ENCODE assay signal across 19 cellular contexts in the genomic region with DNA sequence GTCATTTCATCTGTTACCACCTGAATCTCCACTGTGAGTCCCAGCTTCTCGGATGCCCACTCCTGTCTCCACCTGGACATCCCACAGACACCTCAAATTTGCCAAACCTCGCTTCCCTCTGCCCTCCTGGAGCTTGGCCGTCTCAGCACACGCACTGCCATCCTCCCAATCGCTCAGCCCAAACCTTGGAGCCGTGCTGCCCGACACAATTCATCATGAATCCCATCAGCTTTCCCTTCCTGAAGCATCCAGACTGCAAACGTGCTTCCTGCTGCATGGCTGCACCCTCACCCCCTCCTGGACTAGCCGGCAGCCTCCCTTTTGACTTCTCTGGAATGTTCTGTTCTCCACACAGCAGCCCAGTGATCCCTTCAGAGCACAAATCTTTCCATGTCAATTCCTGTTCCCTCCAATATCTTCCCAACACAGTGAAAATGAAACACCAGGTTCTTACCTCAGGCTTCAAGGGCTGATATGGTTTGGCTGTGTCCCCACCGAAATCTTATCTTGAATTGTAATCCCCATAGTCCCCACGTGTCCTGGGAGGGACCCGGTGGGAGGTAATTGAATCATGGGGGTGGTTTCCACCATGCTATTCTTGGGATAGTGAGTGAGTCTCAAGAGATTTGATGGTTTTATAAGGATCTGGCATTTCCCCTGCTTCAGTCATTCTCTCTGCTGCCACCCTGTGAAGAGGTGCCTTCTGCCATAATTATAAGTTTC. TPM values are rescaled to one million over a fixed set of nuclear protein-coding genes. Genes with fewer than 3 reads are reported as not detected.
DNase-seq lines count a peak whose midpoint lies in the region; ATAC-seq and TF ChIP-seq lines count a peak whose summit lies in the region.
"Had no signal": no experiment of that assay in that cellular context is flagged by ENCODE, and none has a peak within 500 bp of the region (broad histone marks: within the 10 kb centered on the region; RNA-seq: fewer than 3 reads in every experiment).

No MANE protein-coding gene starts in this region.

- H3K9me3 ChIP-seq in IMR-90 (ENCODE audit: control insufficient read depth, insufficient read depth, low read length), result no peaks in the 10 kb centered on the region
- H3K9me3 ChIP-seq in neuronal stem cell (replicated peaks in 1 of 2; ENCODE audit: control insufficient read depth in 2 of 2, insufficient read depth in 1 of 2, low read depth in 1 of 2, low read length in 2 of 2), result peaks cover 0 to 3% of the 10 kb centered on the region in 2 donors
- no peaks in the 10 kb centered on the region for H3K9me3 ChIP-seq in HAP-1
- H3K9me3 ChIP-seq: psoas muscle had no signal

- no peak for ATAC-seq in IMR-90 (ENCODE audit: low read depth)
- ATAC-seq in HG02970 (IDR thresholded peaks at IDR 0.05; ENCODE audit: low FRiP score, unreplicated experiment), result no peak
- ATAC-seq: esophagus mucosa, left cardiac atrium, psoas muscle had no signal

- BruUV-seq in IMR-90 (replicated peaks; lab: Mats Ljungman, UMichigan), result no TSS peak

- H3K27ac Mint-ChIP-seq in activated T-helper 1 cell treated with anti-CD3 and anti-CD28 coated beads, Interleukin-12 subunit alpha, Interleukin-12 subunit beta, Interleukin-2, Interleukin-4 antibody, amounts not matched to agents 30 ng/mL and 10 ng/mL and 1 ng/mL, durations not matched to agents 14 hours and 24 hours and 36 hours, result peak overlapping the region; percentile 5

- no peak for TF ChIP-seq POLR2A in IMR-90 (IDR thresholded peaks at IDR 0.05; ENCODE audit: low read depth, low read length)

- no peak overlapping the region for H3K4me2 ChIP-seq in IMR-90 (ENCODE audit: low read depth, low read length)
- no peak overlapping the region for H3K4me2 ChIP-seq in neuronal stem cell (ENCODE audit: insufficient read depth, low read length, poor library complexity, severe bottlenecking)
- H3K4me2 ChIP-seq: smooth muscle cell had no signal

- DNase-seq in IMR-90 (no peak), neuronal stem cell (ENCODE audit: low spot score) (no peak), HAP-1 (ENCODE audit: low spot score in 2 of 2) (no peak), DMS 273 (lab: John Stamatoyannopoulos, UW; ENCODE audit: unreplicated experiment) (no peak)
- no peak for DNase-seq in activated T-helper 1 cell treated with anti-CD3 and anti-CD28 coated beads, Interleukin-12 subunit alpha, Interleukin-12 subunit beta, Interleukin-2, Interleukin-4 antibody, amounts not matched to agents 30 ng/mL and 10 ng/mL and 1 ng/mL, durations not matched to agents 14 hours and 24 hours and 36 hours (ENCODE audit: low spot score)
- DNase-seq: activated CD4-positive, alpha-beta T cell treated with anti-CD3 and anti-CD28 coated beads for 4 hours; amygdala; left cardiac atrium; NCI-H2081 treated with DMSO at 0.1 percent for 48 hours; NCI-H524 treated with DMSO at 0.1 percent for 48 hours; psoas muscle; stimulated activated CD4-positive, alpha-beta T cell treated with anti-CD3 and anti-CD28 coated beads, Interleukin-4, amount 100 ng/mL, for 24 hours had no signal

- no peak overlapping the region for H2BK12ac ChIP-seq in neuronal stem cell (ENCODE audit: low read length)

- H4K5ac ChIP-seq in IMR-90 (ENCODE audit: low read depth, low read length), result no peak overlapping the region

- no peaks in the 10 kb centered on the region for H3K27me3 ChIP-seq in IMR-90 (ENCODE audit: control insufficient read depth, insufficient read depth, low read length)
- peaks cover 0 to 33% (median 13%) of the 10 kb centered on the region in 3 experiments for H3K27me3 ChIP-seq in neuronal stem cell (ENCODE audit: control insufficient read depth in 3 of 3, insufficient read depth in 3 of 3, low read depth in 1 of 3, low read length in 3 of 3)
- H3K27me3 ChIP-seq in HAP-1 (ENCODE audit: low read depth), result peaks cover 3% of the 10 kb centered on the region

- H4K8ac ChIP-seq in IMR-90 (ENCODE audit: low read depth in 2 of 2, low read length in 2 of 2) (peak overlapping the region in 1 of 2 experiments; percentile 40; a peak in 1 of 4 replicates), neuronal stem cell (ENCODE audit: low read depth, low read length) (peak overlapping the region; percentile 65)

- peaks cover 29% of the 10 kb centered on the region for H3K4me1 Mint-ChIP-seq in activated T-helper 1 cell treated with anti-CD3 and anti-CD28 coated beads, Interleukin-12 subunit alpha, Interleukin-12 subunit beta, Interleukin-2, Interleukin-4 antibody, amounts not matched to agents 30 ng/mL and 10 ng/mL and 1 ng/mL, durations not matched to agents 14 hours and 24 hours and 36 hours (ENCODE audit: low read depth)

- H3K27ac ChIP-seq in IMR-90 (ENCODE audit: insufficient read depth, low read length) (no peak overlapping the region), neuronal stem cell (replicated peaks; ENCODE audit: low read length) (no peak overlapping the region)
- H3K27ac ChIP-seq: cardiac muscle cell, psoas muscle had no signal

- H4K91ac ChIP-seq in IMR-90 (ENCODE audit: insufficient read depth, low read depth, low read length) (no peak overlapping the region), neuronal stem cell (ENCODE audit: low read depth, low read length, poor library complexity) (no peak overlapping the region)

- H3K4me1 ChIP-seq in IMR-90 (ENCODE audit: control insufficient read depth, insufficient read depth, low read length) (peaks cover 7% of the 10 kb centered on the region), neuronal stem cell (ENCODE audit: control insufficient read depth in 2 of 2, insufficient read depth in 1 of 2, low read depth in 1 of 2, low read length in 2 of 2) (peaks cover 21 to 31% of the 10 kb centered on the region in 2 donors), HAP-1 (peaks cover 20% of the 10 kb centered on the region)

- no peaks in the 10 kb centered on the region for H4K20me1 ChIP-seq in IMR-90 (ENCODE audit: insufficient read depth, low read length)

- peaks cover 20% of the 10 kb centered on the region for H3K27me3 Mint-ChIP-seq in activated T-helper 1 cell treated with anti-CD3 and anti-CD28 coated beads, Interleukin-12 subunit alpha, Interleukin-12 subunit beta, Interleukin-2, Interleukin-4 antibody, amounts not matched to agents 30 ng/mL and 10 ng/mL and 1 ng/mL, durations not matched to agents 14 hours and 24 hours and 36 hours (ENCODE audit: insufficient read depth)

- H2BK5ac ChIP-seq in IMR-90 (ENCODE audit: low read depth, low read length, poor library complexity, severe bottlenecking) (no peak overlapping the region), neuronal stem cell (ENCODE audit: low read length) (no peak overlapping the region)

- intact Hi-C loops in IMR-90 (cut with micrococcal nuclease), result no loop called here
- intact Hi-C loops in activated T-helper 1 cell treated with anti-CD3 and anti-CD28 coated beads, Interleukin-12 subunit alpha, Interleukin-12 subunit beta, Interleukin-2, Interleukin-4 antibody, amounts not matched to agents 30 ng/mL and 10 ng/mL and 1 ng/mL, durations not matched to agents 14 hours and 24 hours and 36 hours (cut with micrococcal nuclease), result no loop called here

- H3K4ac ChIP-seq in IMR-90 (ENCODE audit: low read depth, low read length) (peak overlapping the region; percentile 33; the same call in 1 of the 2 replicates), neuronal stem cell (ENCODE audit: low read length) (peak overlapping the region; percentile 93)

- no peak for TF ChIP-seq CTCF in IMR-90 (conservative IDR thresholded peaks at IDR 0.05; ENCODE audit: low read depth, low read length)

- no peak overlapping the region for H3K23ac ChIP-seq in IMR-90 (ENCODE audit: low read depth, low read length)
- peak overlapping the region; percentile 80 for H3K23ac ChIP-seq in neuronal stem cell (ENCODE audit: low read depth, low read length, poor library complexity)

- H3K79me1 ChIP-seq in IMR-90 (ENCODE audit: low read depth in 1 of 2, low read length in 2 of 2) (no peaks in the 10 kb centered on the region), neuronal stem cell (ENCODE audit: low read depth, low read length) (no peaks in the 10 kb centered on the region)

- WGBS in IMR-90 (ENCODE audit: extremely low coverage in 2 of 2, insufficient read length in 1 of 2), 2 experiments, result 69% methylated on average over 7 of the region's 12 CpGs; no CpG with 5 or more reads in 1 of the 2 experiments
- WGBS in neuronal stem cell (ENCODE audit: extremely low coverage in 2 of 2, insufficient read length in 2 of 2, insufficient replicate concordance in 1 of 2), 2 donors, result no CpG with 5 or more reads among the region's 12 CpGs

- TF ChIP-seq RAD21 in IMR-90 (IDR thresholded peaks at IDR 0.05; ENCODE audit: low read length), result no peak

- no peak overlapping the region for H2BK120ac ChIP-seq in IMR-90 (ENCODE audit: low read depth, low read length)
- H2BK120ac ChIP-seq in neuronal stem cell (ENCODE audit: low read depth, low read length), result no peak overlapping the region

- dilution Hi-C loops in IMR-90 (cut with HindIII; ENCODE audit: low sequenced_read_pairs, unreplicated experiment), result no loop called here

- H2AK5ac ChIP-seq in IMR-90 (ENCODE audit: low read depth, low read length) (no peak overlapping the region), neuronal stem cell (ENCODE audit: low read depth, low read length) (peak overlapping the region; percentile 88)

- H3K4me3 ChIP-seq in IMR-90 (ENCODE audit: insufficient read depth, low read depth, low read length) (no peak overlapping the region), neuronal stem cell (ENCODE audit: low read length in 2 of 2) (no peak overlapping the region), HAP-1 (no peak overlapping the region)
- H3K4me3 ChIP-seq: cardiac muscle cell, psoas muscle, smooth muscle cell had no signal

- H3K9ac ChIP-seq in IMR-90 (ENCODE audit: low read depth, low read length) (no peak overlapping the region), neuronal stem cell (ENCODE audit: low read depth, low read length, poor library complexity) (no peak overlapping the region)

- H2BK15ac ChIP-seq in IMR-90 (ENCODE audit: low read depth, low read length) (no peak overlapping the region), neuronal stem cell (ENCODE audit: low read length) (no peak overlapping the region)

- in situ Hi-C loops in IMR-90 (cut with MboI; ENCODE audit: low sequenced_read_pairs), result no loop called here
- in situ Hi-C loops in HAP-1 (cut with MboI; ENCODE audit: low sequenced_read_pairs), result no loop called here

- H3K36me3 Mint-ChIP-seq in activated T-helper 1 cell treated with anti-CD3 and anti-CD28 coated beads, Interleukin-12 subunit alpha, Interleukin-12 subunit beta, Interleukin-2, Interleukin-4 antibody, amounts not matched to agents 30 ng/mL and 10 ng/mL and 1 ng/mL, durations not matched to agents 14 hours and 24 hours and 36 hours (ENCODE audit: low read depth), result peaks cover 3% of the 10 kb centered on the region

- no peak overlapping the region for H3K56ac ChIP-seq in IMR-90 (ENCODE audit: extremely low read depth, insufficient read depth, low read length)

- H2BK20ac ChIP-seq in IMR-90 (ENCODE audit: low read depth, low read length), result no peak overlapping the region

- H3K36me3 ChIP-seq in IMR-90 (ENCODE audit: control insufficient read depth, insufficient read depth, low read length), result no peaks in the 10 kb centered on the region
- H3K36me3 ChIP-seq in neuronal stem cell (replicated peaks in 1 of 2; ENCODE audit: control insufficient read depth in 2 of 2, insufficient read depth in 2 of 2, low read length in 2 of 2), result no peaks in the 10 kb centered on the region
- H3K36me3 ChIP-seq in HAP-1 (replicated peaks), result no peaks in the 10 kb centered on the region; the same call in 1 of the 2 replicates
- H3K36me3 ChIP-seq: cardiac muscle cell had no signal

- H3K14ac ChIP-seq in IMR-90 (replicated peaks; ENCODE audit: low read depth, low read length) (no peak overlapping the region), neuronal stem cell (ENCODE audit: low read length) (no peak overlapping the region)

- peaks cover 29% of the 10 kb centered on the region for H3K9me3 Mint-ChIP-seq in activated T-helper 1 cell treated with anti-CD3 and anti-CD28 coated beads, Interleukin-12 subunit alpha, Interleukin-12 subunit beta, Interleukin-2, Interleukin-4 antibody, amounts not matched to agents 30 ng/mL and 10 ng/mL and 1 ng/mL, durations not matched to agents 14 hours and 24 hours and 36 hours
- H3K9me3 Mint-ChIP-seq: nephron had no signal

- peaks cover 5% of the 10 kb centered on the region; the same call in 1 of the 2 replicates for H3K9me1 ChIP-seq in IMR-90 (ENCODE audit: insufficient read depth, low read length)

- no peak overlapping the region for H3K4me3 Mint-ChIP-seq in activated T-helper 1 cell treated with anti-CD3 and anti-CD28 coated beads, Interleukin-12 subunit alpha, Interleukin-12 subunit beta, Interleukin-2, Interleukin-4 antibody, amounts not matched to agents 30 ng/mL and 10 ng/mL and 1 ng/mL, durations not matched to agents 14 hours and 24 hours and 36 hours
- H3K4me3 Mint-ChIP-seq: nephron had no signal

- no peak overlapping the region for H2AK9ac ChIP-seq in IMR-90 (replicated peaks; ENCODE audit: low read depth, low read length, poor library complexity)

- CTCF ChIA-PET in IMR-90 (lab: Yijun Ruan, JAX), result no interaction called here

- H2AFZ ChIP-seq in IMR-90 (replicated peaks; ENCODE audit: low read length, poor library complexity) (peak overlapping the region; percentile 69), neuronal stem cell (ENCODE audit: low read length) (no peak overlapping the region)

- H3K18ac ChIP-seq in IMR-90 (ENCODE audit: low read depth, low read length) (no peak overlapping the region), neuronal stem cell (ENCODE audit: low read length) (peak overlapping the region; percentile 87)

- POLR2A ChIA-PET in IMR-90 (lab: Charles Lee; ENCODE audit: unreplicated experiment), result no interaction called here

RNA-seq across cellular contexts. Expression of gene PROZ, which starts 1.1 kb away (rescaled TPM):
- total RNA-seq in IMR-90 (2012; rRNA removed), result not detected in 2 replicates
- polyA plus RNA-seq in IMR-90 (2012; rRNA removed), result not detected in 2 replicates
- polyA plus RNA-seq in IMR-90 (2012; cell fraction: cytosol; rRNA removed), result not detected in 2 replicates
- not detected in 2 replicates for polyA plus RNA-seq in IMR-90 (2012; cell fraction: nucleus; rRNA removed; ENCODE audit: low replicate concordance)
- not detected in 2 replicates for total RNA-seq in activated T-helper 1 cell treated with anti-CD3 and anti-CD28 coated beads, Interleukin-12 subunit alpha, Interleukin-12 subunit beta, Interleukin-2, Interleukin-4 antibody, amounts not matched to agents 30 ng/mL and 10 ng/mL and 1 ng/mL, durations not matched to agents 14 hours and 24 hours and 36 hours
- polyA plus RNA-seq in neuronal stem cell (2013, experiment 1 of 2), result 0.13 TPM
- 0.06 TPM for polyA plus RNA-seq in neuronal stem cell (2013, experiment 2 of 2)
- total RNA-seq: cardiac muscle cell, esophagus mucosa, left cardiac atrium, psoas muscle, smooth muscle cell, ureter had no signal
- polyA plus RNA-seq: BJ, psoas muscle, smooth muscle cell had no signal

RNA-seq across cellular contexts. Expression of gene F10, which starts 34.8 kb away (rescaled TPM):
- 7.2 and 9.1 TPM in 2 replicates for total RNA-seq in IMR-90 (2012; rRNA removed)
- 19.5 and 19.7 TPM in 2 replicates for polyA plus RNA-seq in IMR-90 (2012; rRNA removed)
- polyA plus RNA-seq in IMR-90 (2012; cell fraction: cytosol; rRNA removed), result 12.2 and 29.3 TPM in 2 replicates
- 9.8 and 11.4 TPM in 2 replicates for polyA plus RNA-seq in IMR-90 (2012; cell fraction: nucleus; rRNA removed; ENCODE audit: low replicate concordance)
- not detected in 2 replicates for total RNA-seq in activated T-helper 1 cell treated with anti-CD3 and anti-CD28 coated beads, Interleukin-12 subunit alpha, Interleukin-12 subunit beta, Interleukin-2, Interleukin-4 antibody, amounts not matched to agents 30 ng/mL and 10 ng/mL and 1 ng/mL, durations not matched to agents 14 hours and 24 hours and 36 hours
- 3.9 TPM for polyA plus RNA-seq in neuronal stem cell (2013, experiment 1 of 2)
- polyA plus RNA-seq in neuronal stem cell (2013, experiment 2 of 2), result 3.2 TPM

RNA-seq across cellular contexts. Expression of gene PCID2, which starts 51.1 kb away (rescaled TPM):
- total RNA-seq in IMR-90 (2012; rRNA removed), result 72.8 and 90.9 TPM in 2 replicates
- 71.7 and 83.5 TPM in 2 replicates for polyA plus RNA-seq in IMR-90 (2012; rRNA removed)
- polyA plus RNA-seq in IMR-90 (2012; cell fraction: cytosol; rRNA removed), result 25.2 and 46.9 TPM in 2 replicates
- polyA plus RNA-seq in IMR-90 (2012; cell fraction: nucleus; rRNA removed; ENCODE audit: low replicate concordance), result 56.5 and 157 TPM in 2 replicates
- 71.5 and 78.9 TPM in 2 replicates for total RNA-seq in activated T-helper 1 cell treated with anti-CD3 and anti-CD28 coated beads, Interleukin-12 subunit alpha, Interleukin-12 subunit beta, Interleukin-2, Interleukin-4 antibody, amounts not matched to agents 30 ng/mL and 10 ng/mL and 1 ng/mL, durations not matched to agents 14 hours and 24 hours and 36 hours
- polyA plus RNA-seq in neuronal stem cell (2013, experiment 1 of 2), result 58.8 TPM
- 60.1 TPM for polyA plus RNA-seq in neuronal stem cell (2013, experiment 2 of 2)

RNA-seq across cellular contexts. Expression of gene F7, which starts 51.8 kb away (rescaled TPM):
- under 0.01 TPM in 1 of 2 replicates, not detected in the other for total RNA-seq in IMR-90 (2012; rRNA removed)
- 0.07 and 0.09 TPM in 2 replicates for polyA plus RNA-seq in IMR-90 (2012; rRNA removed)
- 0.03 TPM in 1 of 2 replicates, not detected in the other for polyA plus RNA-seq in IMR-90 (2012; cell fraction: cytosol; rRNA removed)
- polyA plus RNA-seq in IMR-90 (2012; cell fraction: nucleus; rRNA removed; ENCODE audit: low replicate concordance), result 0.09 TPM in 2 replicates
- not detected in 2 replicates for total RNA-seq in activated T-helper 1 cell treated with anti-CD3 and anti-CD28 coated beads, Interleukin-12 subunit alpha, Interleukin-12 subunit beta, Interleukin-2, Interleukin-4 antibody, amounts not matched to agents 30 ng/mL and 10 ng/mL and 1 ng/mL, durations not matched to agents 14 hours and 24 hours and 36 hours
- 0.68 TPM for polyA plus RNA-seq in neuronal stem cell (2013, experiment 1 of 2)
- 0.62 TPM for polyA plus RNA-seq in neuronal stem cell (2013, experiment 2 of 2)
- total RNA-seq: esophagus mucosa, ureter had no signal
- polyA plus RNA-seq: cardiac muscle cell had no signal

RNA-seq across cellular contexts. Expression of gene CUL4A, which starts 52.0 kb away (rescaled TPM):
- total RNA-seq in IMR-90 (2012; rRNA removed), result 128 and 146 TPM in 2 replicates
- polyA plus RNA-seq in IMR-90 (2012; rRNA removed), result 68.7 and 86.0 TPM in 2 replicates
- 35.5 and 36.9 TPM in 2 replicates for polyA plus RNA-seq in IMR-90 (2012; cell fraction: cytosol; rRNA removed)
- 77.4 and 122 TPM in 2 replicates for polyA plus RNA-seq in IMR-90 (2012; cell fraction: nucleus; rRNA removed; ENCODE audit: low replicate concordance)
- 86.5 and 89.9 TPM in 2 replicates for total RNA-seq in activated T-helper 1 cell treated with anti-CD3 and anti-CD28 coated beads, Interleukin-12 subunit alpha, Interleukin-12 subunit beta, Interleukin-2, Interleukin-4 antibody, amounts not matched to agents 30 ng/mL and 10 ng/mL and 1 ng/mL, durations not matched to agents 14 hours and 24 hours and 36 hours
- 40.2 TPM for polyA plus RNA-seq in neuronal stem cell (2013, experiment 1 of 2)
- polyA plus RNA-seq in neuronal stem cell (2013, experiment 2 of 2), result 39.4 TPM
